In the genomic region with DNA sequence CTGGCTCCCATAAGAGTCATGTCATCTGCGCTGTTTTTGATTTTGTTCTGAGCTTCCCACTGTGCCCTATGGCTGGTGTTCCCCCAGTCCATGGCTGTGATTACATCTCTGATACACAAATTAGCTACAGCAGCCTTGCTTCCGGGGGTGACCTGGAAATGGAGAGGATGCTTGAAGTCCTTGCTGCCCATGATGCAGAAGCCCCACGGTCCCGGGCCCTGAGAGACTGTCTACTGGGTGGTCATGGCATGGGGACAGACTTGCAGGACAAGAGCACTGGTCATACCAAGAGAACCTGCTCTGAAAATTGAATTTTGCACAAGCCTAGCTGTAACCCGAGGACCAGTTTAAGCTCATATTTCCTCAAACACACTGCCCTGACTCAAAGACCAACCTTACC, we compare ENCODE assay signal across 11 cellular contexts. TPM values are rescaled to one million over a fixed set of nuclear protein-coding genes. Genes with fewer than 3 reads are reported as not detected.
"Had no signal": no experiment of that assay in that cellular context is flagged by ENCODE, and none has a peak within 500 bp of the region (broad histone marks: within the 10 kb centered on the region; RNA-seq: fewer than 3 reads in every experiment).

No MANE protein-coding gene starts in this region.

RNA-seq across cellular contexts. Expression of gene KCNJ18, which starts 38.8 kb away (rescaled TPM):
- total RNA-seq: activated B cell treated with CpG ODN at 0.5 μM for 24 hours; activated CD4-positive, alpha-beta memory T cell treated with anti-CD3 and anti-CD28 coated beads for 36 hours; activated CD4-positive, alpha-beta T cell treated with anti-CD3 and anti-CD28 coated beads, Interleukin-2, amount 10 ng/mL, durations not matched to agents 24 days and 14 days; activated CD8-positive, alpha-beta memory T cell treated with anti-CD3 and anti-CD28 coated beads for 36 hours; activated CD8-positive, alpha-beta T cell treated with anti-CD3 and anti-CD28 coated beads for 36 hours; activated naive CD8-positive, alpha-beta T cell treated with anti-CD3 and anti-CD28 coated beads, Interleukin-2, amount 10 ng/mL, durations not matched to agents 7 days and 5 days; activated T-helper 2 cell treated with anti-CD3 and anti-CD28 coated beads, Interferon-gamma antibody, Interleukin-2, Interleukin-4, amounts not matched to agents 10 μg/mL and 5 μg/mL and 100 μg/mL, durations not matched to agents 14 hours and 24 hours and 36 hours; ascending aorta; bronchial epithelial cell; cardiac muscle cell had no signal
- polyA plus RNA-seq: adipose tissue, cardiac muscle cell had no signal
